Comparison of ENCODE assay signal across 1 cellular context in the genomic region with DNA sequence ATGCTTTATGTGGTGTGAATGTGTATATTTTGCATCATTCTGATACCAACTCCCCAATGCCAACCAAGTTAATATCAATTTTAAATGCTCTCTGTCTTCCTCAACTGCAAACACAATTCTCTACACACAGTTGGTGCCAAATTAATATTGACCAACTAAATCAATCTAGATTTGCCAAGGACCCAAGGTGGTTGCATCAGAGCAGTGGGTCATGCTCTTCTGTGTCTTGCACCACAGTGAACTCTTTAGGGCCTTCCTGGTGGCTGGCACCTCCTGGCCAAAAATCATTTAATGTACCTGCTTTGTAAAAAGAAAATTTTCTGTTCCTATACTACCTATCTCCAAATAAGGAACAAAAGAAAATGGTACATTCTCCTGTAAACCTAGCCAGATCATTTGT.
TF ChIP-seq lines count a peak whose summit lies in the region.

No MANE protein-coding gene starts in this region.

TF ChIP-seq in GM23338, 12 proteins besides CTCF, POLR2A, EP300 and RAD21 (continued from another document):
- TF ChIP-seq, protein P1, sequence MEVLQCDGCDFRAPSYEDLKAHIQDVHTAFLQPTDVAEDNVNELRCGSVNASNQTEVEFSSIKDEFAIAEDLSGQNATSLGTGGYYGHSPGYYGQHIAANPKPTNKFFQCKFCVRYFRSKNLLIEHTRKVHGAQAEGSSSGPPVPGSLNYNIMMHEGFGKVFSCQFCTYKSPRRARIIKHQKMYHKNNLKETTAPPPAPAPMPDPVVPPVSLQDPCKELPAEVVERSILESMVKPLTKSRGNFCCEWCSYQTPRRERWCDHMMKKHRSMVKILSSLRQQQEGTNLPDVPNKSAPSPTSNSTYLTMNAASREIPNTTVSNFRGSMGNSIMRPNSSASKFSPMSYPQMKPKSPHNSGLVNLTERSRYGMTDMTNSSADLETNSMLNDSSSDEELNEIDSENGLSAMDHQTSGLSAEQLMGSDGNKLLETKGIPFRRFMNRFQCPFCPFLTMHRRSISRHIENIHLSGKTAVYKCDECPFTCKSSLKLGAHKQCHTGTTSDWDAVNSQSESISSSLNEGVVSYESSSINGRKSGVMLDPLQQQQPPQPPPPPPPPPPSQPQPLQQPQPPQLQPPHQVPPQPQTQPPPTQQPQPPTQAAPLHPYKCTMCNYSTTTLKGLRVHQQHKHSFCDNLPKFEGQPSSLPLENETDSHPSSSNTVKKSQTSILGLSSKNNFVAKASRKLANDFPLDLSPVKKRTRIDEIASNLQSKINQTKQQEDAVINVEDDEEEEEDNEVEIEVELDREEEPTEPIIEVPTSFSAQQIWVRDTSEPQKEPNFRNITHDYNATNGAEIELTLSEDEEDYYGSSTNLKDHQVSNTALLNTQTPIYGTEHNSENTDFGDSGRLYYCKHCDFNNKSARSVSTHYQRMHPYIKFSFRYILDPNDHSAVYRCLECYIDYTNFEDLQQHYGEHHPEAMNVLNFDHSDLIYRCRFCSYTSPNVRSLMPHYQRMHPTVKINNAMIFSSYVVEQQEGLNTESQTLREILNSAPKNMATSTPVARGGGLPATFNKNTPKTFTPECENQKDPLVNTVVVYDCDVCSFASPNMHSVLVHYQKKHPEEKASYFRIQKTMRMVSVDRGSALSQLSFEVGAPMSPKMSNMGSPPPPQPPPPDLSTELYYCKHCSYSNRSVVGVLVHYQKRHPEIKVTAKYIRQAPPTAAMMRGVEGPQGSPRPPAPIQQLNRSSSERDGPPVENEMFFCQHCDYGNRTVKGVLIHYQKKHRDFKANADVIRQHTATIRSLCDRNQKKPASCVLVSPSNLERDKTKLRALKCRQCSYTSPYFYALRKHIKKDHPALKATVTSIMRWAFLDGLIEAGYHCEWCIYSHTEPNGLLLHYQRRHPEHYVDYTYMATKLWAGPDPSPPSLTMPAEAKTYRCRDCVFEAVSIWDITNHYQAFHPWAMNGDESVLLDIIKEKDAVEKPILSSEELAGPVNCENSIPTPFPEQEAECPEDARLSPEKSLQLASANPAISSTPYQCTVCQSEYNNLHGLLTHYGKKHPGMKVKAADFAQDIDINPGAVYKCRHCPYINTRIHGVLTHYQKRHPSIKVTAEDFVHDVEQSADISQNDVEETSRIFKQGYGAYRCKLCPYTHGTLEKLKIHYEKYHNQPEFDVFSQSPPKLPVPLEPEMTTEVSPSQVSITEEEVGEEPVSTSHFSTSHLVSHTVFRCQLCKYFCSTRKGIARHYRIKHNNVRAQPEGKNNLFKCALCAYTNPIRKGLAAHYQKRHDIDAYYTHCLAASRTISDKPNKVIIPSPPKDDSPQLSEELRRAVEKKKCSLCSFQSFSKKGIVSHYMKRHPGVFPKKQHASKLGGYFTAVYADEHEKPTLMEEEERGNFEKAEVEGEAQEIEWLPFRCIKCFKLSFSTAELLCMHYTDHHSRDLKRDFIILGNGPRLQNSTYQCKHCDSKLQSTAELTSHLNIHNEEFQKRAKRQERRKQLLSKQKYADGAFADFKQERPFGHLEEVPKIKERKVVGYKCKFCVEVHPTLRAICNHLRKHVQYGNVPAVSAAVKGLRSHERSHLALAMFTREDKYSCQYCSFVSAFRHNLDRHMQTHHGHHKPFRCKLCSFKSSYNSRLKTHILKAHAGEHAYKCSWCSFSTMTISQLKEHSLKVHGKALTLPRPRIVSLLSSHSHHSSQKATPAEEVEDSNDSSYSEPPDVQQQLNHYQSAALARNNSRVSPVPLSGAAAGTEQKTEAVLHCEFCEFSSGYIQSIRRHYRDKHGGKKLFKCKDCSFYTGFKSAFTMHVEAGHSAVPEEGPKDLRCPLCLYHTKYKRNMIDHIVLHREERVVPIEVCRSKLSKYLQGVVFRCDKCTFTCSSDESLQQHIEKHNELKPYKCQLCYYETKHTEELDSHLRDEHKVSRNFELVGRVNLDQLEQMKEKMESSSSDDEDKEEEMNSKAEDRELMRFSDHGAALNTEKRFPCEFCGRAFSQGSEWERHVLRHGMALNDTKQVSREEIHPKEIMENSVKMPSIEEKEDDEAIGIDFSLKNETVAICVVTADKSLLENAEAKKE (CRISPR knock-in tag; IDR thresholded peaks at IDR 0.05): no peak
- no peak for TF ChIP-seq EZH2 (IDR thresholded peaks at IDR 0.05; ENCODE audit: low read depth, unreplicated experiment)
- TF ChIP-seq, protein P2, sequence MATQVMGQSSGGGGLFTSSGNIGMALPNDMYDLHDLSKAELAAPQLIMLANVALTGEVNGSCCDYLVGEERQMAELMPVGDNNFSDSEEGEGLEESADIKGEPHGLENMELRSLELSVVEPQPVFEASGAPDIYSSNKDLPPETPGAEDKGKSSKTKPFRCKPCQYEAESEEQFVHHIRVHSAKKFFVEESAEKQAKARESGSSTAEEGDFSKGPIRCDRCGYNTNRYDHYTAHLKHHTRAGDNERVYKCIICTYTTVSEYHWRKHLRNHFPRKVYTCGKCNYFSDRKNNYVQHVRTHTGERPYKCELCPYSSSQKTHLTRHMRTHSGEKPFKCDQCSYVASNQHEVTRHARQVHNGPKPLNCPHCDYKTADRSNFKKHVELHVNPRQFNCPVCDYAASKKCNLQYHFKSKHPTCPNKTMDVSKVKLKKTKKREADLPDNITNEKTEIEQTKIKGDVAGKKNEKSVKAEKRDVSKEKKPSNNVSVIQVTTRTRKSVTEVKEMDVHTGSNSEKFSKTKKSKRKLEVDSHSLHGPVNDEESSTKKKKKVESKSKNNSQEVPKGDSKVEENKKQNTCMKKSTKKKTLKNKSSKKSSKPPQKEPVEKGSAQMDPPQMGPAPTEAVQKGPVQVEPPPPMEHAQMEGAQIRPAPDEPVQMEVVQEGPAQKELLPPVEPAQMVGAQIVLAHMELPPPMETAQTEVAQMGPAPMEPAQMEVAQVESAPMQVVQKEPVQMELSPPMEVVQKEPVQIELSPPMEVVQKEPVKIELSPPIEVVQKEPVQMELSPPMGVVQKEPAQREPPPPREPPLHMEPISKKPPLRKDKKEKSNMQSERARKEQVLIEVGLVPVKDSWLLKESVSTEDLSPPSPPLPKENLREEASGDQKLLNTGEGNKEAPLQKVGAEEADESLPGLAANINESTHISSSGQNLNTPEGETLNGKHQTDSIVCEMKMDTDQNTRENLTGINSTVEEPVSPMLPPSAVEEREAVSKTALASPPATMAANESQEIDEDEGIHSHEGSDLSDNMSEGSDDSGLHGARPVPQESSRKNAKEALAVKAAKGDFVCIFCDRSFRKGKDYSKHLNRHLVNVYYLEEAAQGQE (IDR thresholded peaks at IDR 0.05; ENCODE audit: unreplicated experiment): no peak
- TF ChIP-seq EZH2phosphoT487 (IDR thresholded peaks at IDR 0.05; ENCODE audit: unreplicated experiment): no peak
